11 cellular contexts compared by ENCODE assay signal in the genomic region with DNA sequence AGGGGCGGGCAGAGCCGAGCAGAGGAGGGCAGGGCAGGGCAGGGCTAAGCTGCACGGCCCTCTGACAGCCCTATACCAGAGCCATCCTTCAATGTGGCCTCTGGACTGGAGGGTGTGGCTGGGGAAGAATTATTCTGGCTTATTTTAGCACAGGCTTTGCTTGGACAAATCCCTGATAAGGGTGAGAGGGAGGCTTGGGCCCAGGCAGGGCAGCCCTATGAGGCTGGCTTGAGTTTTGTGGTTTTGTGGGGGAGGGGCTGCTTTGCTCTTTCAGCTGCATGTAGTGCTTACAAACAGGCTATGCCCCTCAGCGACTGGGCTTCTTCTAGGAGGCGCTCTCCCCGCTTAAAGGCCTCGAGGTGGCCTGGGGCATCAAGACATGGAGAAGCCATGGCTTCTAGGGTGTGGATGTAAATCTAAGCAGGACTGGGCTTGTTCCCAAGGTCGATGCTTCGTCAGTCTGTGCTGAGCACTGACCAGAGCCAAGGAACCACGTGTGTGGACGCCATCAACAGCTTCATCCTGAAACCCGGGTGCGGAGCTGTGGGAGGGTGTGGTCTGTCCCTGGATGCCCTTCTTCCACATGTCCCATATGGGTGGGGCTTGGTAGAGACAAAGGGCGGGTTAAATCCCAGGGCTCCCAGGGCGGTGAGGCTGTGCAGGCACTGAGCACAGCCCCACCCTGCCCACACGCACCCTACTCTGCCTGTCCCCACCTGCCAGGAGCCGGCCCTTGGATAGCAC. TPM values are rescaled to one million over a fixed set of nuclear protein-coding genes. Genes with fewer than 3 reads are reported as not detected.
DNase-seq lines count a peak whose midpoint lies in the region; ATAC-seq, FAIRE-seq and TF ChIP-seq lines count a peak whose summit lies in the region.
"Had no signal": no experiment of that assay in that cellular context is flagged by ENCODE, and none has a peak within 500 bp of the region (broad histone marks: within the 10 kb centered on the region; RNA-seq: fewer than 3 reads in every experiment).

No MANE protein-coding gene starts in this region.

- no peak overlapping the region for H3K27ac ChIP-seq in K562 (ENCODE audit: extremely low read depth, low read depth, low read length)
- H3K27ac ChIP-seq in small intestine (ENCODE audit: low read depth in 1 of 2, low read length in 1 of 2): no peak overlapping the region
- H3K27ac ChIP-seq: ascending aorta, PC-9, uterus had no signal

- intact Hi-C loops in K562 (cut with micrococcal nuclease): loop anchor here (1.0 kb wide), 1 partner anchor 75 kb away; no protein-coding TSS in a partner anchor
- intact Hi-C loops in left cardiac atrium (cut with DNase I): loop anchor here in 1 of 2 donors (2.0 to 5.0 kb wide), 2 partner anchors 57 to 75 kb away; no protein-coding TSS in a partner anchor

- no peak overlapping the region for H2AFZ ChIP-seq in K562 (ENCODE audit: low read depth, low read length)
- H2AFZ ChIP-seq: PC-9 had no signal

- H3K27me3 ChIP-seq in K562 (ENCODE audit: control insufficient read depth in 2 of 2, insufficient read depth in 2 of 2, low read length in 2 of 2): no peaks in the 10 kb centered on the region
- no peaks in the 10 kb centered on the region for H3K27me3 ChIP-seq in small intestine (ENCODE audit: control insufficient read depth in 2 of 2, insufficient read depth in 2 of 2, low read length in 2 of 2)
- H3K27me3 ChIP-seq: ascending aorta, uterus had no signal

- no peaks in the 10 kb centered on the region for H3K9me3 ChIP-seq in K562 (replicated peaks; ENCODE audit: control insufficient read depth, insufficient read depth, low read depth, low read length)
- H3K9me3 ChIP-seq in small intestine (ENCODE audit: control insufficient read depth, low read depth): no peaks in the 10 kb centered on the region
- H3K9me3 ChIP-seq: ascending aorta, uterus had no signal

- H3K4me3 ChIP-seq in NB4 (ENCODE audit: low read depth, low read length) (no peak overlapping the region), K562 (no peak overlapping the region), small intestine (ENCODE audit: low read depth in 1 of 2, low read length in 2 of 2) (no peak overlapping the region)
- H3K4me3 ChIP-seq: ascending aorta, PC-9, uterus had no signal

- POLR2A ChIA-PET in K562 (lab: Yijun Ruan, JAX): interaction anchor here (0.6 kb wide), 1 partner anchor 232 kb away, joined by 3 read pairs; no protein-coding TSS in a partner anchor

- no peak for TF ChIP-seq RAD21 in K562 (CRISPR knock-in tag; conservative IDR thresholded peaks at IDR 0.05 in 1 of 2, IDR thresholded peaks at IDR 0.05 in 1 of 2)

- WGBS in K562 (ENCODE audit: insufficient coverage, low coverage, missing lambda C conversion rate): 70% methylated on average over 15 of the region's 17 CpGs
- 77 to 81% (median 77%) methylated on average over 17 of the region's 17 CpGs for WGBS in small intestine, 3 donors

- no peaks in the 10 kb centered on the region; the same call in 2 of the 3 replicates for H3K79me2 ChIP-seq in K562 (ENCODE audit: control insufficient read depth, insufficient read depth, low read length)

- H3K36me3 ChIP-seq in K562 (ENCODE audit: control insufficient read depth, insufficient read depth, low read length): peaks cover 95% of the 10 kb centered on the region; the same call in 2 of the 3 replicates
- peaks cover 0 to 10% of the 10 kb centered on the region in 2 donors for H3K36me3 ChIP-seq in small intestine (ENCODE audit: control insufficient read depth in 2 of 2, insufficient read depth in 2 of 2, low read length in 2 of 2)
- H3K36me3 ChIP-seq: uterus had no signal

- TF ChIP-seq CTCF in NB4 (IDR thresholded peaks at IDR 0.05; ENCODE audit: low read depth, low read length) (no peak), K562 (IDR thresholded peaks at IDR 0.05 in 2 of 3, conservative IDR thresholded peaks at IDR 0.05 in 1 of 3; ENCODE audit: insufficient read depth in 2 of 3, low read depth in 1 of 3, low read length in 3 of 3) (no peak), omental fat pad (IDR thresholded peaks at IDR 0.05) (no peak)

- FAIRE-seq in K562 (lab: Jason Lieb, UNC) (peak; percentile 46), small intestine (lab: Jason Lieb, UNC) (no peak)

- no peak overlapping the region for H3K4me2 ChIP-seq in K562 (ENCODE audit: insufficient read depth, low read length)
- H3K4me2 ChIP-seq: PC-9 had no signal

- no TSS peak for BruUV-seq in K562 (replicated peaks; lab: Mats Ljungman, UMichigan)

- no peak for TF ChIP-seq EP300 in K562 (IDR thresholded peaks at IDR 0.05; ENCODE audit: low read length)

- peak; percentile 60 for ATAC-seq in K562
- ATAC-seq in left cardiac atrium: peak; percentile 64 to 70
- no peak for ATAC-seq in omental fat pad (ENCODE audit: low FRiP score)

- TF ChIP-seq POLR2A in NB4 (IDR thresholded peaks at IDR 0.05; ENCODE audit: extremely low read depth, insufficient read length): no peak
- TF ChIP-seq POLR2A in K562 (conservative IDR thresholded peaks at IDR 0.05): no peak

- H3K4me1 ChIP-seq in K562 (replicated peaks in 1 of 2; ENCODE audit: control insufficient read depth in 2 of 2, insufficient read depth in 2 of 2, low read length in 2 of 2): peaks cover 8 to 19% of the 10 kb centered on the region in 2 experiments
- no peaks in the 10 kb centered on the region for H3K4me1 ChIP-seq in small intestine (ENCODE audit: control insufficient read depth in 2 of 2, insufficient read depth in 1 of 2, low read depth in 1 of 2, low read length in 1 of 2)
- H3K4me1 ChIP-seq: ascending aorta, uterus had no signal

- in situ Hi-C loops in K562 (cut with MboI): loop anchor here (10.0 kb wide), 1 partner anchor 69 kb away; no protein-coding TSS in a partner anchor

- CTCF ChIA-PET in K562 (lab: Yijun Ruan, JAX; ENCODE audit: low intra/inter-chr PET ratio): interaction anchor here (0.7 to 2.9 kb wide), 2 partner anchors 75 to 590 kb away, joined by 3 to 26 read pairs; no protein-coding TSS in a partner anchor

- H4K20me1 ChIP-seq in K562 (replicated peaks; ENCODE audit: control insufficient read depth, insufficient read depth, low read length): peaks cover 19% of the 10 kb centered on the region

- DNase-seq in NB4 (ENCODE audit: low read depth): peak; percentile 18
- DNase-seq in K562 (ENCODE audit: extremely low read depth in 1 of 4, low spot score in 3 of 4): peak; percentile 52 to 76 (median 58)
- peak; percentile 71 for DNase-seq in left cardiac atrium
- DNase-seq in stromal cell of bone marrow (ENCODE audit: low read depth): peak; percentile 40
- DNase-seq in omental fat pad (ENCODE audit: low spot score): no peak
- DNase-seq in small intestine: no peak
- no peak for DNase-seq in NCI-H510A treated with DMSO at 0.1 percent for 48 hours (lab: John Stamatoyannopoulos, UW)
- DNase-seq: NCI-H1417 treated with DMSO at 0.1 percent for 48 hours had no signal

- no peaks in the 10 kb centered on the region for H3K9me1 ChIP-seq in K562 (ENCODE audit: control insufficient read depth, insufficient read depth, low read length)

- H3K9ac ChIP-seq in K562 (ENCODE audit: insufficient read depth in 1 of 2, low read depth in 2 of 2, low read length in 2 of 2): peak overlapping the region in 1 of 2 experiments; percentile 75; a peak in 2 of 4 replicates

TF ChIP-seq in K562, 482 proteins besides CTCF, POLR2A, EP300 and RAD21 (continues in another document):
- TF ChIP-seq FOXJ3 (CRISPR knock-in tag; IDR thresholded peaks at IDR 0.05): no peak

RNA-seq across cellular contexts. Expression of a gene that starts 45.7 kb away (rescaled TPM):
- total RNA-seq in K562 (2011; cell fraction: chromatin; rRNA removed; ENCODE audit: low replicate concordance): 42.1 and 46.0 TPM in 2 replicates
- 27.7 and 28.2 TPM in 2 replicates for total RNA-seq in K562 (2011; cell fraction: nucleolus; rRNA removed)
- 26.2 and 30.0 TPM in 2 replicates for total RNA-seq in K562 (2011; cell fraction: nucleoplasm; rRNA removed)
- total RNA-seq in K562 (2014; rRNA removed) (11.2 and 11.3 TPM in 2 replicates), K562 (2014; rRNA removed; fragmentation: Illumina TruSeq; extraction: Trizol) (14.2 and 14.5 TPM in 2 replicates), K562 (2015; rRNA removed; fragmentation: Illumina TruSeq; extraction: Trizol) (11.1 and 11.2 TPM in 2 replicates), K562 (2021) (9.7 and 11.1 TPM in 2 replicates), left cardiac atrium (10 to 100 TPM in 1 of 2 donors, 1 to 10 TPM in 1; 6.1 to 19.6 TPM), omental fat pad (10 to 100 TPM in 3 of 4 donors, 1 to 10 TPM in 1; 10.0 to 26.2 (median 12.5) TPM)
- polyA plus RNA-seq in K562 (2011; rRNA removed) (21.1 and 22.2 TPM in 2 replicates), K562 (2014; fragmentation: Illumina TruSeq; extraction: Trizol) (15.2 and 16.0 TPM in 2 replicates), K562 (2014; fragmentation: Nextera tagmentation; extraction: Ambion mirVana) (1 to 10 TPM; 3.1 TPM), K562 (2014; rRNA removed) (10.9 and 13.0 TPM in 2 replicates), small intestine (1 to 10 TPM; 3.0 to 5.4 (median 4.0) TPM)
- polyA plus RNA-seq in K562 (2011; cell fraction: cytosol; rRNA removed): 19.0 and 20.1 TPM in 2 replicates
- 58.7 and 61.8 TPM in 2 replicates for polyA plus RNA-seq in K562 (2011; cell fraction: nucleus; rRNA removed)
- 8.4 and 9.4 TPM in 2 replicates for polyA plus RNA-seq in K562 (2012)
- polyA minus RNA-seq in K562 (2011; rRNA and poly(A)+ RNA removed): 31.1 and 42.9 TPM in 2 replicates
- polyA minus RNA-seq in K562 (2011; cell fraction: cytosol; rRNA and poly(A)+ RNA removed): 11.0 and 13.6 TPM in 2 replicates
- polyA minus RNA-seq in K562 (2011; cell fraction: nucleus; rRNA and poly(A)+ RNA removed): 10.8 and 11.0 TPM in 2 replicates

RNA-seq across cellular contexts. Expression of a gene that starts 49.0 kb away (rescaled TPM):
- total RNA-seq in K562 (2011; cell fraction: chromatin; rRNA removed; ENCODE audit: low replicate concordance): 11.6 and 16.6 TPM in 2 replicates
- total RNA-seq in K562 (2011; cell fraction: nucleolus; rRNA removed): 8.3 and 9.7 TPM in 2 replicates
- 13.4 and 19.4 TPM in 2 replicates for total RNA-seq in K562 (2011; cell fraction: nucleoplasm; rRNA removed)
- total RNA-seq in K562 (2014; rRNA removed) (18.8 and 20.9 TPM in 2 replicates), K562 (2014; rRNA removed; fragmentation: Illumina TruSeq; extraction: Trizol) (10.3 and 11.8 TPM in 2 replicates), K562 (2015; rRNA removed; fragmentation: Illumina TruSeq; extraction: Trizol) (16.9 and 17.9 TPM in 2 replicates), K562 (2021) (22.4 and 23.4 TPM in 2 replicates), left cardiac atrium (10 to 100 TPM; 31.0 to 36.6 TPM), omental fat pad (10 to 100 TPM; 28.3 to 54.0 (median 44.2) TPM)
- polyA plus RNA-seq in K562 (2011; rRNA removed) (6.1 and 6.6 TPM in 2 replicates), K562 (2014; fragmentation: Illumina TruSeq; extraction: Trizol) (11.0 and 12.7 TPM in 2 replicates), K562 (2014; fragmentation: Nextera tagmentation; extraction: Ambion mirVana) (1 to 10 TPM; 3.6 to 4.3 TPM), K562 (2014; rRNA removed) (12.1 and 14.1 TPM in 2 replicates), small intestine (1 to 10 TPM in 2 of 3 donors, under 1 TPM in 1; 0.67 to 5.4 (median 1.1) TPM)
- polyA plus RNA-seq in K562 (2011; cell fraction: cytosol; rRNA removed): 6.7 and 7.1 TPM in 2 replicates
- polyA plus RNA-seq in K562 (2011; cell fraction: nucleus; rRNA removed): 19.7 and 24.3 TPM in 2 replicates
- 13.0 and 13.4 TPM in 2 replicates for polyA plus RNA-seq in K562 (2012)
- polyA minus RNA-seq in K562 (2011; rRNA and poly(A)+ RNA removed): 4.7 and 6.5 TPM in 2 replicates
- 6.4 and 8.6 TPM in 2 replicates for polyA minus RNA-seq in K562 (2011; cell fraction: cytosol; rRNA and poly(A)+ RNA removed)
- 7.7 and 8.9 TPM in 2 replicates for polyA minus RNA-seq in K562 (2011; cell fraction: nucleus; rRNA and poly(A)+ RNA removed)

Comparison
In these comparisons a context has a peak if more than half of its experiments do, and no peak if none do; other contexts are left out.
1. DNase-seq: peak in NB4 (single experiment), K562 (4 of 4), left cardiac atrium (single experiment) and stromal cell of bone marrow (single experiment); none in omental fat pad (single experiment), small intestine (single experiment) and NCI-H510A treated with DMSO at 0.1 percent for 48 hours (single experiment).